9 cellular contexts compared by ENCODE assay signal in the genomic region with DNA sequence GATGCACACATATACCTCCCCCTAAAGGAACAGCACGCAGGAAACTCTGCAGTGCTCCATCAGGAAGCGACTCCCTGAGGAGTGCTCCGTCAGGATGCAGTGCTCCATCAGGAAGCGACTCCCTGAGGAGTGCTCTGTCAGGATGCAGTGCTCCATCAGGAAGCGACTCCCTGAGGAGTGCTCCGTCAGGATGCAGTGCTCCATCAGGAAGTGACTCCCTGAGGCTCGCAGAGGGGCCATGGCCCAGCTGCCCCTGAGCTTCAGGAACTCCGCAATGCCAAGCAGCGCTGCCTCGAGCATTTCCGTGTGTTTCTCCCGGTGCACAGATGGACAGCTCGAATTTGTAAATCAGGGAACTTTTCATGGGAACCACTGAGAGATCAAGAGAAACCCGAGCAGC.
"Had no signal": no experiment of that assay in that cellular context is flagged by ENCODE, and none has a peak within 500 bp of the region (broad histone marks: within the 10 kb centered on the region; RNA-seq: fewer than 3 reads in every experiment).

No MANE protein-coding gene starts in this region.

- DNase-seq: effector CD4-positive, alpha-beta T cell; foreskin melanocyte; mucosa of descending colon; naive thymus-derived CD8-positive, alpha-beta T cell; posterior cingulate gyrus; stimulated activated CD4-positive, alpha-beta T cell treated with anti-CD3 and anti-CD28 coated beads, Interleukin-2, amount 100 ng/mL, for 24 hours; stimulated activated CD4-positive, alpha-beta T cell treated with anti-CD3 and anti-CD28 coated beads, Interleukin-4, amount 100 ng/mL, for 4 hours; stimulated activated naive CD4-positive, alpha-beta T cell treated with Interleukin-2 at 50 U/mL for 16 hours had no signal

- ATAC-seq: mucosa of descending colon; naive thymus-derived CD8-positive, alpha-beta T cell; sciatic nerve had no signal

- H3K9me3 Mint-ChIP-seq: naive thymus-derived CD8-positive, alpha-beta T cell had no signal

- H3K4me3 Mint-ChIP-seq: naive thymus-derived CD8-positive, alpha-beta T cell had no signal

- H3K36me3 Mint-ChIP-seq: naive thymus-derived CD8-positive, alpha-beta T cell had no signal

- H3K27ac Mint-ChIP-seq: naive thymus-derived CD8-positive, alpha-beta T cell had no signal
